In genomic region chrX:128973033-128973432, GRCh38 we compare ENCODE assay signal across 25 cellular contexts.
"Had no signal": no experiment of that assay in that cellular context is flagged by ENCODE, and none has a peak within 500 bp of the region (broad histone marks: within the 10 kb centered on the region; RNA-seq: fewer than 3 reads in every experiment).

No MANE protein-coding gene starts in this region.

- H3K4me1 ChIP-seq: esophagus squamous epithelium, gastrocnemius medialis, heart right ventricle, left lung, lower lobe of right lung had no signal

- FAIRE-seq: endometrium, islet of Langerhans, keratinocyte had no signal

- DNase-seq: cortex of kidney; effector CD8-positive, alpha-beta T cell; effector memory CD8-positive, alpha-beta T cell; endodermal cell; erythroblast; esophagus squamous epithelium; foreskin fibroblast; foreskin melanocyte; gastrocnemius medialis; glutamatergic neuron; head of caudate nucleus; heart right ventricle; hippocampal formation; left cardiac atrium; left lung; left ventricle myocardium superior; lower lobe of right lung; mesenchymal stem cell; mucosa of descending colon; naive B cell had no signal

- H3K36me3 ChIP-seq: esophagus squamous epithelium, gastrocnemius medialis, heart right ventricle, left lung, lower lobe of right lung had no signal

- H3K27me3 ChIP-seq: esophagus squamous epithelium, gastrocnemius medialis, left lung had no signal

- H3K9me3 ChIP-seq: esophagus squamous epithelium, gastrocnemius medialis, heart right ventricle, left lung, lower lobe of right lung, mucosa of descending colon had no signal

- H3K4me3 ChIP-seq: esophagus squamous epithelium, gastrocnemius medialis, heart right ventricle, left lung, lower lobe of right lung, mucosa of descending colon had no signal

- H3K27ac ChIP-seq: epithelial cell of prostate, esophagus squamous epithelium, gastrocnemius medialis, heart right ventricle, left lung, lower lobe of right lung had no signal

- ATAC-seq: effector memory CD8-positive, alpha-beta T cell; esophagus mucosa; gastrocnemius medialis; heart right ventricle; left cardiac atrium; left lung; left ventricle myocardium superior; lower lobe of right lung; mucosa of descending colon had no signal
